In the genomic region with DNA sequence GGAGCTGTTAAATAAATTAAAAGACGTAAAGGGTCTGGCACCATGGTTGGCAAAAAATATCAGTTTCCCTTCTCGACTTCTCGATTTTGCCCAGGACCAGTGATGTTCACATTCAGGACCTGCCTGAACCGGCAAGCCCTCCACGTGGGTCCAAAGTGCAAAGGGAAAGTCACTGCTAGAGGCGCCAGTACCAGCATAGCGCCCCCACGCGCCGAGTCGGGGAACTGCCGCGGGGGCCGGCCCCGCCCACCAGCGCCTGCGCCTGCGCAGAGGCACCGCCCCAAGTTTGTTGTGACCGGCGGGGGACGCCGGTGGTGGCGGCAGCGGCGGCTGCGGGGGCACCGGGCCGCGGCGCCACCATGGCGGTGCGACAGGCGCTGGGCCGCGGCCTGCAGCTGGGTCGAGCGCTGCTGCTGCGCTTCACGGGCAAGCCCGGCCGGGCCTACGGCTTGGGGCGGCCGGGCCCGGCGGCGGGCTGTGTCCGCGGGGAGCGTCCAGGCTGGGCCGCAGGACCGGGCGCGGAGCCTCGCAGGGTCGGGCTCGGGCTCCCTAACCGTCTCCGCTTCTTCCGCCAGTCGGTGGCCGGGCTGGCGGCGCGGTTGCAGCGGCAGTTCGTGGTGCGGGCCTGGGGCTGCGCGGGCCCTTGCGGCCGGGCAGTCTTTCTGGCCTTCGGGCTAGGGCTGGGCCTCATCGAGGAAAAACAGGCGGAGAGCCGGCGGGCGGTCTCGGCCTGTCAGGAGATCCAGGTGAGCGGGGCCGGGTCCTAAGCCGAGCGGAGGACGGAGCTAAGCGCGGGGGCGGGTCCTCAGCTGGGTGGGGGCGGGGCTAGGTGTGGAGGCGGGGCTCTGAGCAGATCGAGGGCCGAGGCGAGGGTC, we compare ENCODE assay signal across 8 cellular contexts. TPM values are rescaled to one million over a fixed set of nuclear protein-coding genes. Genes with fewer than 3 reads are reported as not detected.
DNase-seq lines count a peak whose midpoint lies in the region; ATAC-seq lines count a peak whose summit lies in the region.

PINK1 (plus strand) TSS at position 269 of the 875 bp plus-strand sequence; CDS start at position 360, 91 bp downstream.

- H3K9ac ChIP-seq in NT2/D1 (ENCODE audit: insufficient read length, low read depth): peak within 1 kb of the TSS; percentile 74

- DNase-seq in HT1080 (ENCODE audit: low read depth) (peak; percentile 75), NT2/D1 (ENCODE audit: low read depth, low spot score) (no peak), activated T-cell treated with anti-CD3 and anti-CD28 coated beads for 24 hours (ENCODE audit: low read depth) (peak; percentile 83), epidermal melanocyte (ENCODE audit: insufficient read length, low spot score) (peak; percentile 78), midbrain (lab: John Stamatoyannopoulos, UW) (peak; percentile 65)
- DNase-seq in stimulated activated CD8-positive, alpha-beta memory T cell treated with anti-CD3 and anti-CD28 coated beads, Interleukin-15, amount 100 ng/mL, for 48 hours (ENCODE audit: low read depth in 2 of 2): peak; percentile 71 to 82

- H3K9me3 ChIP-seq in NT2/D1 (ENCODE audit: insufficient read depth, low read length): peaks cover 4% of the 10 kb centered on the region; the same call in 1 of the 2 replicates

- ATAC-seq in GM18907 (IDR thresholded peaks at IDR 0.05; ENCODE audit: unreplicated experiment): peak; percentile 53

- H3K27me3 ChIP-seq in ACC112 (ENCODE audit: insufficient read depth, low read length): no peaks in the 10 kb centered on the region
- H3K27me3 ChIP-seq in NT2/D1 (ENCODE audit: insufficient read depth, insufficient read length): no peaks in the 10 kb centered on the region

- peaks cover 3% of the 10 kb centered on the region for H3K79me2 ChIP-seq in ACC112 (ENCODE audit: control insufficient read depth, insufficient read depth, low read length, unreplicated experiment)

- H3K36me3 ChIP-seq in ACC112 (ENCODE audit: insufficient read depth, low read length) (no peaks in the 10 kb centered on the region), NT2/D1 (ENCODE audit: insufficient read depth, insufficient read length, low read length) (peaks cover 13% of the 10 kb centered on the region)

- H3K27ac ChIP-seq in ACC112 (ENCODE audit: low read depth, low read length): peak within 1 kb of the TSS; percentile 12; the same call in 1 of the 2 replicates

- H3K4me3 ChIP-seq in ACC112 (ENCODE audit: low read depth, low read length) (peak within 1 kb of the TSS; percentile 89), NT2/D1 (ENCODE audit: insufficient read length, low read depth) (peak within 1 kb of the TSS; percentile 67)

- H3K4me1 ChIP-seq in ACC112 (ENCODE audit: control insufficient read depth, insufficient read depth, low read length, unreplicated experiment): peaks cover 9% of the 10 kb centered on the region
- peaks cover 5% of the 10 kb centered on the region for H3K4me1 ChIP-seq in NT2/D1 (ENCODE audit: insufficient read depth, insufficient read length)

- peak within 1 kb of the TSS; percentile 89 for H2AFZ ChIP-seq in ACC112 (ENCODE audit: low read length, unreplicated experiment)

RNA-seq across cellular contexts. Expression of gene PINK1, which starts in this region (rescaled TPM):
- total RNA-seq in HT1080 (2014; rRNA removed; shearing (Covaris generic)): 44.6 and 45.2 TPM in 2 replicates
- polyA plus RNA-seq in HT1080 (2015; cell fraction: cytosol; rRNA removed): 41.3 and 41.7 TPM in 2 replicates
- polyA plus RNA-seq in HT1080 (2015; cell fraction: nucleus; rRNA removed): 25.8 and 28.9 TPM in 2 replicates
